ENCODE assay signal across 8 cellular contexts in genomic region chr1:226738421-226738994, GRCh38. TPM values are rescaled to one million over a fixed set of nuclear protein-coding genes. Genes with fewer than 3 reads are reported as not detected.
DNase-seq lines count a peak whose midpoint lies in the region; ATAC-seq and TF ChIP-seq lines count a peak whose summit lies in the region.

No MANE protein-coding gene starts in this region.

- H3K9me3 ChIP-seq in iPS-15b (ENCODE audit: control insufficient read depth, insufficient read depth, low read length) = no peaks in the 10 kb centered on the region
- peaks cover 0 to 7% (median 0%) of the 10 kb centered on the region in 4 donors for H3K9me3 ChIP-seq in sigmoid colon

- DNase-seq in NCI-H2081 (lab: John Stamatoyannopoulos, UW) (peak; percentile 74 to 75), NCI-H2081 treated with DMSO at 0.1 percent for 48 hours (lab: John Stamatoyannopoulos, UW) (no peak), RKO (ENCODE audit: low spot score) (peak; percentile 52), astrocyte of the hippocampus (ENCODE audit: low read depth, low spot score) (peak; percentile 77), sigmoid colon (no peak), NCI-H1930 (lab: John Stamatoyannopoulos, UW) (no peak)

- H3K27ac ChIP-seq in sigmoid colon = peak overlapping the region; percentile 90 to 97 (median 94)

- TF ChIP-seq EP300 in sigmoid colon (IDR thresholded peaks at IDR 0.05) = no peak

- H3K27me3 ChIP-seq in iPS-15b (ENCODE audit: control insufficient read depth, insufficient read depth, low read length) (peaks cover 55% of the 10 kb centered on the region), sigmoid colon (no peaks in the 10 kb centered on the region)

- H3K4me3 ChIP-seq in iPS-15b (ENCODE audit: low read depth, low read length) (peak overlapping the region; percentile 54), sigmoid colon (peak overlapping the region; percentile 83 to 94 (median 86))

- 0% methylated on average over 52 of the region's 52 CpGs for WGBS in sigmoid colon, 2 donors

- no peaks in the 10 kb centered on the region for H3K36me3 ChIP-seq in iPS-15b (ENCODE audit: control insufficient read depth, insufficient read depth, low read length)
- peaks cover 0 to 15% (median 3%) of the 10 kb centered on the region in 4 donors for H3K36me3 ChIP-seq in sigmoid colon

- TF ChIP-seq POLR2A in sigmoid colon (IDR thresholded peaks at IDR 0.05) = no peak

- no peak for TF ChIP-seq CTCF in sigmoid colon (IDR thresholded peaks at IDR 0.05)

- ATAC-seq in HG02642 (IDR thresholded peaks at IDR 0.05; ENCODE audit: poor library complexity, unreplicated experiment) = peak; percentile 33

- no peaks in the 10 kb centered on the region for H3K4me1 ChIP-seq in iPS-15b (ENCODE audit: control insufficient read depth, insufficient read depth, low read length)
- H3K4me1 ChIP-seq in sigmoid colon = peaks cover 0 to 45% (median 42%) of the 10 kb centered on the region in 4 donors

- intact Hi-C loops in sigmoid colon (cut with DNase I) = loop anchor here (2.0 to 5.0 kb wide), 6 partner anchors 36 to 191 kb away; partner anchors contain the start of gene STUM

- no peak overlapping the region for H3K9ac ChIP-seq in iPS-15b (ENCODE audit: low read depth, low read length)

RNA-seq across cellular contexts. Expression of gene ITPKB, which starts 0.6 kb away (rescaled TPM):
- 10 to 100 TPM; 52.4 to 80.9 (median 61.7) TPM for total RNA-seq in sigmoid colon
- 10 to 100 TPM in 1 of 3 donors, 1 to 10 TPM in 2; 1.4 to 20.4 (median 4.2) TPM for polyA plus RNA-seq in sigmoid colon

Comparison
In these comparisons a context has a peak if more than half of its experiments do, and no peak if none do; other contexts are left out.
1. DNase-seq: peak in NCI-H2081 (2 of 2), RKO (single experiment) and astrocyte of the hippocampus (single experiment); none in NCI-H2081 treated with DMSO at 0.1 percent for 48 hours (single experiment), sigmoid colon (single experiment) and NCI-H1930 (0 of 2).